In genomic region chr7:87148332-87148955, GRCh38 we compare ENCODE assay signal across 8 cellular contexts. TPM values are rescaled to one million over a fixed set of nuclear protein-coding genes. Genes with fewer than 3 reads are reported as not detected.
A peak's percentile ranks its signal among the peaks of the same experiment; 100 is the strongest.
DNase-seq lines count a peak whose midpoint lies in the region; ATAC-seq and TF ChIP-seq lines count a peak whose summit lies in the region.

No MANE protein-coding gene starts in this region.

- no peaks in the 10 kb centered on the region for H3K9me3 ChIP-seq in esophagus squamous epithelium
- H3K9me3 ChIP-seq in transverse colon, result no peaks in the 10 kb centered on the region

- H3K27ac ChIP-seq in 22Rv1 (no peak overlapping the region), esophagus squamous epithelium (no peak overlapping the region), transverse colon (no peak overlapping the region)

- TF ChIP-seq CTCF in 22Rv1 (IDR thresholded peaks at IDR 0.05) (peak; percentile 91), esophagus squamous epithelium (IDR thresholded peaks at IDR 0.05) (peak in 5 of 6 experiments; percentile 27 to 53 (median 40)), transverse colon (IDR thresholded peaks at IDR 0.05) (peak; percentile 39 to 53 (median 45))

- no peak for TF ChIP-seq POLR2A in esophagus squamous epithelium (IDR thresholded peaks at IDR 0.05)
- no peak for TF ChIP-seq POLR2A in transverse colon (IDR thresholded peaks at IDR 0.05)

- H3K27me3 Mint-ChIP-seq in activated T-helper 2 cell treated with anti-CD3 and anti-CD28 coated beads, Interferon-gamma antibody, Interleukin-2, Interleukin-4, amounts not matched to agents 10 μg/mL and 5 μg/mL and 100 μg/mL, durations not matched to agents 14 hours and 24 hours and 36 hours (ENCODE audit: low read depth), result no peaks in the 10 kb centered on the region

- no peak overlapping the region for H3K4me3 ChIP-seq in esophagus squamous epithelium
- no peak overlapping the region for H3K4me3 ChIP-seq in transverse colon

- intact Hi-C loops in esophagus squamous epithelium (cut with DNase I), result loop anchor here (5.0 kb wide), 1 partner anchor 216 kb away; no protein-coding TSS in a partner anchor
- intact Hi-C loops in transverse colon (cut with DNase I; ENCODE audit: low total_unique reads), result loop anchor here (10.0 kb wide), 1 partner anchor 74 kb away; no protein-coding TSS in a partner anchor
- intact Hi-C loops in activated T-helper 2 cell treated with anti-CD3 and anti-CD28 coated beads, Interferon-gamma antibody, Interleukin-2, Interleukin-4, amounts not matched to agents 10 μg/mL and 5 μg/mL and 100 μg/mL, durations not matched to agents 14 hours and 24 hours and 36 hours (cut with micrococcal nuclease), result no loop called here

- H3K9me3 Mint-ChIP-seq in activated T-helper 2 cell treated with anti-CD3 and anti-CD28 coated beads, Interferon-gamma antibody, Interleukin-2, Interleukin-4, amounts not matched to agents 10 μg/mL and 5 μg/mL and 100 μg/mL, durations not matched to agents 14 hours and 24 hours and 36 hours, result no peaks in the 10 kb centered on the region

- H3K36me3 ChIP-seq in esophagus squamous epithelium, result no peaks in the 10 kb centered on the region
- no peaks in the 10 kb centered on the region for H3K36me3 ChIP-seq in transverse colon

- in situ Hi-C loops in transverse colon (cut with MboI; ENCODE audit: low pct_ligation_motif_present in 1 of 4, low pct_unique_long_range_greater_than_20kb in 1 of 4, low sequenced_read_pairs in 3 of 4), result loop anchor here in 1 of 4 donors (10.0 kb wide), 1 partner anchor 214 kb away; no protein-coding TSS in a partner anchor

- H3K4me1 ChIP-seq in esophagus squamous epithelium (peaks cover 0 to 11% (median 4%) of the 10 kb centered on the region in 3 donors), transverse colon (peaks cover 0 to 22% (median under 1%) of the 10 kb centered on the region in 4 donors)

- no peak overlapping the region for H3K27ac Mint-ChIP-seq in activated T-helper 2 cell treated with anti-CD3 and anti-CD28 coated beads, Interferon-gamma antibody, Interleukin-2, Interleukin-4, amounts not matched to agents 10 μg/mL and 5 μg/mL and 100 μg/mL, durations not matched to agents 14 hours and 24 hours and 36 hours

- DNase-seq in GF-D8 (lab: John Stamatoyannopoulos, UW), result peak; percentile 25
- peak; percentile 61 for DNase-seq in NCI-H69 (lab: John Stamatoyannopoulos, UW)
- DNase-seq in esophagus squamous epithelium (lab: John Stamatoyannopoulos, UW), result no peak
- no peak for DNase-seq in transverse colon
- DNase-seq in SHP77 (lab: John Stamatoyannopoulos, UW), result no peak
- DNase-seq in activated T-helper 2 cell treated with anti-CD3 and anti-CD28 coated beads, Interferon-gamma antibody, Interleukin-2, Interleukin-4, amounts not matched to agents 10 μg/mL and 5 μg/mL and 100 μg/mL, durations not matched to agents 14 hours and 24 hours and 36 hours (ENCODE audit: low spot score), result no peak

- WGBS in esophagus squamous epithelium, 2 donors, result 17 to 38% methylated on average over 1 of the region's 1 CpG
- 58 to 80% methylated on average over 1 of the region's 1 CpG for WGBS in transverse colon (ENCODE audit: low coverage in 1 of 2), 2 donors

- H3K27me3 ChIP-seq in esophagus squamous epithelium (no peaks in the 10 kb centered on the region), transverse colon (no peaks in the 10 kb centered on the region)

- peaks cover 21% of the 10 kb centered on the region for H3K4me1 Mint-ChIP-seq in activated T-helper 2 cell treated with anti-CD3 and anti-CD28 coated beads, Interferon-gamma antibody, Interleukin-2, Interleukin-4, amounts not matched to agents 10 μg/mL and 5 μg/mL and 100 μg/mL, durations not matched to agents 14 hours and 24 hours and 36 hours (ENCODE audit: low read depth)

- TF ChIP-seq EP300 in transverse colon (IDR thresholded peaks at IDR 0.05; ENCODE audit: low read depth), result no peak

- ATAC-seq in HG02588 (IDR thresholded peaks at IDR 0.05; ENCODE audit: unreplicated experiment), result no peak

- H3K4me3 Mint-ChIP-seq in activated T-helper 2 cell treated with anti-CD3 and anti-CD28 coated beads, Interferon-gamma antibody, Interleukin-2, Interleukin-4, amounts not matched to agents 10 μg/mL and 5 μg/mL and 100 μg/mL, durations not matched to agents 14 hours and 24 hours and 36 hours (ENCODE audit: low read depth), result no peak overlapping the region

- peaks cover 4% of the 10 kb centered on the region for H3K36me3 Mint-ChIP-seq in activated T-helper 2 cell treated with anti-CD3 and anti-CD28 coated beads, Interferon-gamma antibody, Interleukin-2, Interleukin-4, amounts not matched to agents 10 μg/mL and 5 μg/mL and 100 μg/mL, durations not matched to agents 14 hours and 24 hours and 36 hours (ENCODE audit: low read depth)

RNA-seq across cellular contexts. Expression of gene DMTF1, which starts 3.8 kb away (rescaled TPM):
- total RNA-seq in esophagus squamous epithelium (10 to 100 TPM; 16.5 to 75.2 (median 34.5) TPM), transverse colon (100 to 1,000 TPM in 2 of 4 donors, 10 to 100 TPM in 2; 77.4 to 157 (median 121) TPM)
- 103 and 112 TPM in 2 replicates for total RNA-seq in activated T-helper 2 cell treated with anti-CD3 and anti-CD28 coated beads, Interferon-gamma antibody, Interleukin-2, Interleukin-4, amounts not matched to agents 10 μg/mL and 5 μg/mL and 100 μg/mL, durations not matched to agents 14 hours and 24 hours and 36 hours

Comparison
In these comparisons a context has a peak if more than half of its experiments do, and no peak if none do; other contexts are left out.
1. CTCF ChIP-seq: peak in every context shown above with its lines; median percentile 91 in 22Rv1; 45 in transverse colon; 40 in esophagus squamous epithelium.
2. DNase-seq: peak in GF-D8 (single experiment) and NCI-H69 (single experiment); none in esophagus squamous epithelium (single experiment), transverse colon (single experiment), SHP77 (0 of 2) and activated T-helper 2 cell treated with anti-CD3 and anti-CD28 coated beads, Interferon-gamma antibody, Interleukin-2, Interleukin-4, amounts not matched to agents 10 μg/mL and 5 μg/mL and 100 μg/mL, durations not matched to agents 14 hours and 24 hours and 36 hours (single experiment).